ENCODE assay signal across 18 cellular contexts in genomic region chr20:48599748-48600469, GRCh38.
DNase-seq lines count a peak whose midpoint lies in the region; ATAC-seq and TF ChIP-seq lines count a peak whose summit lies in the region.
"Had no signal": no experiment of that assay in that cellular context is flagged by ENCODE, and none has a peak within 500 bp of the region (broad histone marks: within the 10 kb centered on the region; RNA-seq: fewer than 3 reads in every experiment).

No MANE protein-coding gene starts in this region.

- no peak for ATAC-seq in GM18867 (IDR thresholded peaks at IDR 0.05; ENCODE audit: unreplicated experiment)

- H3K27me3 ChIP-seq in Peyer's patch (no peaks in the 10 kb centered on the region), transverse colon (no peaks in the 10 kb centered on the region)

- in situ Hi-C loops in transverse colon (cut with MboI; ENCODE audit: low pct_ligation_motif_present in 1 of 4, low pct_unique_long_range_greater_than_20kb in 1 of 4, low sequenced_read_pairs in 3 of 4): loop anchor here in 1 of 4 donors (5.0 kb wide), 1 partner anchor 388 kb away; no protein-coding TSS in a partner anchor

- no peaks in the 10 kb centered on the region for H3K36me3 Mint-ChIP-seq in activated naive CD4-positive, alpha-beta T cell treated with anti-CD3 and anti-CD28 coated beads, Interleukin-2, amount 10 ng/mL, durations not matched to agents 7 days and 5 days
- H3K36me3 Mint-ChIP-seq: CD4-positive, CD25-positive, alpha-beta regulatory T cell had no signal

- TF ChIP-seq POLR2A in Peyer's patch (IDR thresholded peaks at IDR 0.05) (no peak), transverse colon (IDR thresholded peaks at IDR 0.05) (no peak)

- CTCF ChIA-PET in activated naive CD4-positive, alpha-beta T cell treated with anti-CD3 and anti-CD28 coated beads, Interleukin-2, amount 10 ng/mL, durations not matched to agents 7 days and 5 days (lab: Charles Lee): no interaction called here

- H3K9me3 Mint-ChIP-seq in activated naive CD4-positive, alpha-beta T cell treated with anti-CD3 and anti-CD28 coated beads, Interleukin-2, amount 10 ng/mL, durations not matched to agents 7 days and 5 days: no peaks in the 10 kb centered on the region
- H3K9me3 Mint-ChIP-seq: HFFc6 had no signal

- no peaks in the 10 kb centered on the region for H3K4me1 Mint-ChIP-seq in activated naive CD4-positive, alpha-beta T cell treated with anti-CD3 and anti-CD28 coated beads, Interleukin-2, amount 10 ng/mL, durations not matched to agents 7 days and 5 days
- H3K4me1 Mint-ChIP-seq: CD4-positive, CD25-positive, alpha-beta regulatory T cell had no signal

- no peak for TF ChIP-seq CTCF in Peyer's patch (IDR thresholded peaks at IDR 0.05)
- TF ChIP-seq CTCF in transverse colon (IDR thresholded peaks at IDR 0.05): no peak

- intact Hi-C loops in transverse colon (cut with DNase I; ENCODE audit: low total_unique reads): no loop called here

- no peak for TF ChIP-seq EP300 in transverse colon (IDR thresholded peaks at IDR 0.05; ENCODE audit: low read depth)

- H3K4me3 Mint-ChIP-seq in activated naive CD4-positive, alpha-beta T cell treated with anti-CD3 and anti-CD28 coated beads, Interleukin-2, amount 10 ng/mL, durations not matched to agents 7 days and 5 days: no peak overlapping the region
- H3K4me3 Mint-ChIP-seq: CD4-positive, CD25-positive, alpha-beta regulatory T cell; H9; HFFc6 had no signal

- no peaks in the 10 kb centered on the region for H3K36me3 ChIP-seq in Peyer's patch
- H3K36me3 ChIP-seq in transverse colon: no peaks in the 10 kb centered on the region

- no peak overlapping the region for H3K27ac ChIP-seq in Peyer's patch
- H3K27ac ChIP-seq in transverse colon: no peak overlapping the region
- H3K27ac ChIP-seq: GM23248 had no signal

- H3K4me3 ChIP-seq in Peyer's patch (no peak overlapping the region), transverse colon (no peak overlapping the region)
- H3K4me3 ChIP-seq: GM23248 had no signal

- H3K27me3 Mint-ChIP-seq in activated naive CD4-positive, alpha-beta T cell treated with anti-CD3 and anti-CD28 coated beads, Interleukin-2, amount 10 ng/mL, durations not matched to agents 7 days and 5 days: peaks cover 14% of the 10 kb centered on the region
- H3K27me3 Mint-ChIP-seq: CD4-positive, CD25-positive, alpha-beta regulatory T cell had no signal

- H3K9me3 ChIP-seq in Peyer's patch (no peaks in the 10 kb centered on the region), transverse colon (no peaks in the 10 kb centered on the region)

- no peak overlapping the region for H3K27ac Mint-ChIP-seq in activated naive CD4-positive, alpha-beta T cell treated with anti-CD3 and anti-CD28 coated beads, Interleukin-2, amount 10 ng/mL, durations not matched to agents 7 days and 5 days
- H3K27ac Mint-ChIP-seq: CD4-positive, CD25-positive, alpha-beta regulatory T cell; H9; HFFc6 had no signal

- WGBS in transverse colon (ENCODE audit: low coverage in 1 of 2), 2 donors: 83% methylated on average over 11 of the region's 11 CpGs; no CpG with 5 or more reads in 1 of the 2 donors

- peak; percentile 10 for DNase-seq in activated naive CD4-positive, alpha-beta T cell treated with anti-CD3 and anti-CD28 coated beads, Interleukin-2, amount 10 ng/mL, durations not matched to agents 7 days and 5 days
- no peak for DNase-seq in activated naive CD4-positive, alpha-beta T cell (lab: John Stamatoyannopoulos, UW)
- DNase-seq in Peyer's patch (peak in 2 of 3 donors; percentile 19 to 23), mesenteric fat pad (ENCODE audit: low spot score) (peak; percentile 77), transverse colon (peak; percentile 3)
- no peak for DNase-seq in effector CD8-positive, alpha-beta T cell (lab: John Stamatoyannopoulos, UW)
- DNase-seq in stimulated activated CD4-positive, alpha-beta T cell treated with anti-CD3 and anti-CD28 coated beads, Interleukin-4, amount 100 ng/mL, for 1 hour: no peak
- DNase-seq: CD4-positive, CD25-positive, alpha-beta regulatory T cell; DMS79; GM23248; H9; HFFc6; Kasumi-1; NCI-H1694 treated with DMSO at 0.1 percent for 48 hours; NCI-H2081 treated with DMSO at 0.1 percent for 48 hours; NCI-H526 treated with DMSO at 0.1 percent for 48 hours; SHP77 treated with DMSO at 0.1 percent for 48 hours had no signal

- H3K4me1 ChIP-seq in Peyer's patch (no peaks in the 10 kb centered on the region), transverse colon (peaks cover 9 to 14% (median 12%) of the 10 kb centered on the region in 4 donors)

Comparison
In these comparisons a context has a peak if more than half of its experiments do, and no peak if none do; other contexts are left out.
1. DNase-seq: peak in activated naive CD4-positive, alpha-beta T cell treated with anti-CD3 and anti-CD28 coated beads, Interleukin-2, amount 10 ng/mL, durations not matched to agents 7 days and 5 days (single experiment), Peyer's patch (2 of 3), mesenteric fat pad (single experiment) and transverse colon (single experiment); none in activated naive CD4-positive, alpha-beta T cell (0 of 4), effector CD8-positive, alpha-beta T cell (single experiment) and stimulated activated CD4-positive, alpha-beta T cell treated with anti-CD3 and anti-CD28 coated beads, Interleukin-4, amount 100 ng/mL, for 1 hour (single experiment).